In the genomic region with DNA sequence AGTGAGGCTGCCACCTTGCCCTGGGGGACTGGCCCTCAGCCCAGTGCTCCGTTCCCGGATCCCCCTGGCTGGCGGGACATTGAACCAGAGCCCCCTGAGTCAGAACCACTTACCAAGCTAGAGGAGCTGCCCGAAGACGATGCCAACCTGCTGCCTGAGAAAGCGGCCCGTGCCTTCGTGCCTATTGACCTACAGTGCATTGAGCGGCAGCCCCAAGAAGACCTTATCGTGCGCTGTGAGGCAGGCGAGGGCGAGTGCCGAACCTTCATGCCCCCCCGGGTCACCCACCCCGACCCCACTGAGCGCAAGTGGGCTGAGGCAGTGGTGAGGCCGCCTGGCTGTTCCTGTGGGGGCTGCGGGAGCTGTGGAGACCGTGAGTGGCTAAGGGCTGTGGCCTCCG, we compare ENCODE assay signal across 23 cellular contexts. TPM values are rescaled to one million over a fixed set of nuclear protein-coding genes. Genes with fewer than 3 reads are reported as not detected.
"Had no signal": no experiment of that assay in that cellular context is flagged by ENCODE, and none has a peak within 500 bp of the region (broad histone marks: within the 10 kb centered on the region; RNA-seq: fewer than 3 reads in every experiment).

No MANE protein-coding gene starts in this region.

- H3K36me3 Mint-ChIP-seq: activated naive CD8-positive, alpha-beta T cell had no signal

- H3K27me3 Mint-ChIP-seq: activated naive CD8-positive, alpha-beta T cell; progenitor cell of endocrine pancreas; stimulated activated naive CD8-positive, alpha-beta T cell treated with anti-CD3 and anti-CD28 coated beads, Interleukin-15, Interleukin-2, amounts not matched to agents 100 ng/mL and 50 ng/mL, for 24 hours; type B pancreatic cell had no signal

- H3K36me3 ChIP-seq: cardiac muscle cell, gastrocnemius medialis, right atrium auricular region had no signal

- H3K27ac Mint-ChIP-seq: activated naive CD8-positive, alpha-beta T cell; endodermal cell; nephron; progenitor cell of endocrine pancreas; stimulated activated naive CD8-positive, alpha-beta T cell treated with anti-CD3 and anti-CD28 coated beads, Interleukin-15, Interleukin-2, amounts not matched to agents 100 ng/mL and 50 ng/mL, for 24 hours had no signal

- H3K4me3 ChIP-seq: cardiac muscle cell, gastrocnemius medialis, left lung, right atrium auricular region had no signal

- H3K27me3 ChIP-seq: cardiac muscle cell, gastrocnemius medialis, left lung, right atrium auricular region had no signal

- H3K4me3 Mint-ChIP-seq: endodermal cell; stimulated activated naive CD8-positive, alpha-beta T cell treated with anti-CD3 and anti-CD28 coated beads, Interleukin-15, Interleukin-2, amounts not matched to agents 100 ng/mL and 50 ng/mL, for 24 hours; T-helper 1 cell treated with Interleukin-12 subunit alpha and Interleukin-12 subunit beta and Interleukin-4 antibody, amounts not matched to agents 30 μg/mL and 1 μg/mL, for 36 hours had no signal

- H3K27ac ChIP-seq: cardiac muscle cell, gastrocnemius medialis, left lung, right atrium auricular region, WERI-Rb-1 had no signal

- H3K9me3 Mint-ChIP-seq: endodermal cell; nephron; stimulated activated naive CD8-positive, alpha-beta T cell treated with anti-CD3 and anti-CD28 coated beads, Interleukin-15, Interleukin-2, amounts not matched to agents 100 ng/mL and 50 ng/mL, for 24 hours; T-helper 1 cell treated with Interleukin-12 subunit alpha and Interleukin-12 subunit beta and Interleukin-4 antibody, amounts not matched to agents 30 μg/mL and 1 μg/mL, for 36 hours; type B pancreatic cell had no signal

- ATAC-seq: gastrocnemius medialis, left lung had no signal

- DNase-seq: activated CD4-positive, alpha-beta T cell treated with anti-CD3 and anti-CD28 coated beads for 1 hour; activated CD4-positive, alpha-beta T cell treated with anti-CD3 and anti-CD28 coated beads, Interleukin-2, amount 50 U/mL, for 4 hours; activated gamma-delta T cell treated with Interleukin-2 at 50 U/mL for 16 hours; endodermal cell; erythroblast; gastrocnemius medialis; head of caudate nucleus; left lung; midbrain; stimulated activated CD4-positive, alpha-beta T cell treated with anti-CD3 and anti-CD28 coated beads, Interleukin-15, amount 100 ng/mL, for 24 hours; stimulated activated CD4-positive, alpha-beta T cell treated with anti-CD3 and anti-CD28 coated beads, Interleukin-2, amount 100 ng/mL, for 48 hours; WERI-Rb-1 had no signal

- H3K9me3 ChIP-seq: gastrocnemius medialis, left lung, right atrium auricular region had no signal

RNA-seq across cellular contexts. Expression of a gene that starts 13.7 kb away (rescaled TPM):
- total RNA-seq: endodermal cell, gastrocnemius medialis, kidney epithelial cell, left lung, osteoblast, right atrium auricular region, skeletal muscle tissue had no signal

RNA-seq across cellular contexts. Expression of a gene that starts 37.6 kb away (rescaled TPM):
- total RNA-seq: right atrium auricular region had no signal
